ENCODE assay signal across 9 cellular contexts in genomic region chr14:104731249-104731924, GRCh38. TPM values are rescaled to one million over a fixed set of nuclear protein-coding genes. Genes with fewer than 3 reads are reported as not detected.
DNase-seq lines count a peak whose midpoint lies in the region; ATAC-seq and TF ChIP-seq lines count a peak whose summit lies in the region.
"Had no signal": no experiment of that assay in that cellular context is flagged by ENCODE, and none has a peak within 500 bp of the region (broad histone marks: within the 10 kb centered on the region; RNA-seq: fewer than 3 reads in every experiment).

No MANE protein-coding gene starts in this region.

- no peaks in the 10 kb centered on the region for H3K9me3 ChIP-seq in H9 (ENCODE audit: control insufficient read depth, low read depth, low read length)

- H3K23me2 ChIP-seq in H9 (ENCODE audit: insufficient read length, low read depth, low read length, poor library complexity, severe bottlenecking), result no peaks in the 10 kb centered on the region

- H3K27ac ChIP-seq in H9 (ENCODE audit: insufficient read length, low read depth, low read length) (no peak overlapping the region), VCaP (no peak overlapping the region)

- no peaks in the 10 kb centered on the region for H3K4me1 ChIP-seq in H9 (ENCODE audit: insufficient read depth, low read length)

- H4K91ac ChIP-seq in H9 (ENCODE audit: insufficient read length, low read depth, low read length), result no peak overlapping the region

- H3K4me1 Mint-ChIP-seq in H9, result peaks cover 0 to 3% of the 10 kb centered on the region in 2 experiments; a peak in 1 of 4 replicates

- H3K27me3 Mint-ChIP-seq in H9 (ENCODE audit: low read depth), result peaks cover 24% of the 10 kb centered on the region

- no peak for ATAC-seq in GM18517 (IDR thresholded peaks at IDR 0.05; ENCODE audit: unreplicated experiment)

- H3K23ac ChIP-seq in H9 (ENCODE audit: insufficient read length, low read depth, low read length), result no peak overlapping the region

- H3K79me1 ChIP-seq in H9 (ENCODE audit: insufficient read depth, low read depth, low read length, poor library complexity, severe bottlenecking), result no peaks in the 10 kb centered on the region

- H2AFZ ChIP-seq in H9 (ENCODE audit: low read length), result no peak overlapping the region

- H3K4me2 ChIP-seq in H9 (ENCODE audit: insufficient read depth, insufficient read length, low read length), result no peak overlapping the region

- H2BK120ac ChIP-seq in H9 (ENCODE audit: low read depth, low read length, poor library complexity, severe bottlenecking), result no peak overlapping the region

- H3K14ac ChIP-seq in H9 (ENCODE audit: insufficient read depth, low read length), result no peak overlapping the region

- H2BK12ac ChIP-seq in H9 (ENCODE audit: insufficient read length, low read depth, low read length), result no peak overlapping the region

- peak; percentile 12; the same call in 1 of the 2 replicates for TF ChIP-seq CTCF in AG10803 (conservative IDR thresholded peaks at IDR 0.05; ENCODE audit: low read length)
- peak; percentile 74 for TF ChIP-seq CTCF in H9 (conservative IDR thresholded peaks at IDR 0.05)
- TF ChIP-seq CTCF in VCaP (conservative IDR thresholded peaks at IDR 0.05), result peak; percentile 40

- no peak overlapping the region for H2BK15ac ChIP-seq in H9 (ENCODE audit: low read depth, low read length)

- H3K27me3 ChIP-seq in H9 (ENCODE audit: insufficient read depth, low read length), result no peaks in the 10 kb centered on the region; the same call in 1 of the 2 replicates

- H3K36me3 Mint-ChIP-seq in H9 (ENCODE audit: insufficient read depth in 1 of 3, low read depth in 3 of 3), result peaks cover 0 to 3% (median 0%) of the 10 kb centered on the region in 3 experiments; a peak in 2 of 7 replicates

- no peak overlapping the region for H3K4ac ChIP-seq in H9 (ENCODE audit: low read depth, low read length)

- no peak overlapping the region for H2BK5ac ChIP-seq in H9 (ENCODE audit: insufficient read length, low read length)

- peaks cover 2% of the 10 kb centered on the region for H4K20me1 ChIP-seq in H9 (ENCODE audit: control insufficient read depth, insufficient read depth, insufficient read length)

- no peaks in the 10 kb centered on the region for H3K79me2 ChIP-seq in H9 (ENCODE audit: insufficient read depth, low read length)

- no peak overlapping the region for H3K4me3 Mint-ChIP-seq in H9

- H3K27ac Mint-ChIP-seq in H9, result no peak overlapping the region

- no peak overlapping the region for H3K18ac ChIP-seq in H9 (ENCODE audit: insufficient read length, low read depth, low read length)

- H3T11ph ChIP-seq in H9 (ENCODE audit: low read length), result no peak overlapping the region

- no peak overlapping the region for H4K8ac ChIP-seq in H9 (replicated peaks; ENCODE audit: insufficient read length, low read depth, low read length)

- DNase-seq in AG10803 (ENCODE audit: low read depth) (no peak), H9 (peak; percentile 76), kidney tubule cell (ENCODE audit: low spot score) (peak; percentile 46), NCI-H1417 treated with DMSO at 0.1 percent for 48 hours (lab: John Stamatoyannopoulos, UW) (no peak), NCI-H128 (lab: John Stamatoyannopoulos, UW; ENCODE audit: unreplicated experiment) (no peak), NOMO-1 treated with DMSO at 0.1 percent for 48 hours (lab: John Stamatoyannopoulos, UW; ENCODE audit: unreplicated experiment) (no peak)
- DNase-seq: stimulated activated CD4-positive, alpha-beta T cell treated with anti-CD3 and anti-CD28 coated beads, Interleukin-15, amount 100 ng/mL, for 24 hours had no signal

- no peak overlapping the region for H2BK20ac ChIP-seq in H9 (ENCODE audit: low read depth, low read length, poor library complexity, severe bottlenecking)

- WGBS in H9 (ENCODE audit: extremely low coverage, insufficient read length, low lambda C conversion rate), result no CpG with 5 or more reads among the region's 11 CpGs

- no peak overlapping the region for H2AK5ac ChIP-seq in H9 (ENCODE audit: insufficient read length, low read length)

- H4K5ac ChIP-seq in H9 (ENCODE audit: insufficient read length, low read depth, low read length), result no peak overlapping the region

- H3K9ac ChIP-seq in H9 (ENCODE audit: extremely low read depth, insufficient read length, low read length), result no peak overlapping the region

- no peak overlapping the region for H3K56ac ChIP-seq in H9 (ENCODE audit: insufficient read length, low read depth, low read length)

- H3K9me3 Mint-ChIP-seq in H9, result peaks cover 0 to 3% of the 10 kb centered on the region in 2 experiments; a peak in 1 of 5 replicates

- no peak overlapping the region for H3K4me3 ChIP-seq in AG10803 (ENCODE audit: low read length)

RNA-seq across cellular contexts. Expression of gene ADSS1, which starts 7.4 kb away (rescaled TPM):
- total RNA-seq in H9 (2021), result 7.8 and 8.5 TPM in 2 replicates

RNA-seq across cellular contexts. Expression of gene SIVA1, which starts 21.6 kb away (rescaled TPM):
- total RNA-seq in H9 (2021), result 125 and 128 TPM in 2 replicates

RNA-seq across cellular contexts. Expression of gene INF2, which starts 42.0 kb away (rescaled TPM):
- total RNA-seq in H9 (2021), result 58.3 and 59.1 TPM in 2 replicates

Comparison
In these comparisons a context has a peak if more than half of its experiments do, and no peak if none do; other contexts are left out.
1. DNase-seq: peak in H9 (single experiment) and kidney tubule cell (single experiment); none in AG10803 (single experiment), NCI-H1417 treated with DMSO at 0.1 percent for 48 hours (single experiment), NCI-H128 (single experiment) and NOMO-1 treated with DMSO at 0.1 percent for 48 hours (single experiment).
2. CTCF ChIP-seq: peak in every context shown above with its lines; median percentile 74 in H9; 40 in VCaP; 12 in AG10803.